8 cellular contexts compared by ENCODE assay signal in the genomic region with DNA sequence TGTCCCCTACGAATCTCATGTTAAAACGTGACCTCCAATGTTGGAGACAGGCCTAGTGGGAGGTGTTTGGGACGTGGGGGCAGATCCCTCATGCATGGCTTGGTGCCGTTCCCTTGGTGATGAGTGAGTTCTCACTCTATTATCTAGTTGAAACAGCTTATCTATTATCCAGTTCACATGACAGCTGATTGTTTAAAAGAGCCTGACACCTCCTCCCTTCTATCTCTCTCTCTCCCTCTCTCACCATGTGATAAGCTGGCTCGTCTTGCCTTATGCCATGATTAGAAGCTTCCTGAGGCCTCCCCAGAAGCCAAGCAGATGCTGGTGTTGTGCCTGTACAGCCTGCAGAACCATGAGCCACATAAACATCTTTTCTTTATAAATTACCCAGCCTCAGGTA.
"Had no signal": no experiment of that assay in that cellular context is flagged by ENCODE, and none has a peak within 500 bp of the region (broad histone marks: within the 10 kb centered on the region; RNA-seq: fewer than 3 reads in every experiment).

No MANE protein-coding gene starts in this region.

- H3K27ac Mint-ChIP-seq: GM23338, H9, IgD-negative memory B cell had no signal

- H3K4me3 ChIP-seq: GM23338 had no signal

- ATAC-seq: GM23338, HepG2 had no signal

- H3K4me3 Mint-ChIP-seq: GM23338, H9, IgD-negative memory B cell had no signal

- H3K9me3 Mint-ChIP-seq: IgD-negative memory B cell had no signal

- H3K27ac ChIP-seq: HL-60 had no signal

- H3K4me2 ChIP-seq: GM23338 had no signal

- H3K36me3 Mint-ChIP-seq: IgD-negative memory B cell had no signal

- H3K4me1 Mint-ChIP-seq: GM23338 had no signal

- DNase-seq: H9, HCEC 1CT had no signal

- FAIRE-seq: H1, H54, HepG2 had no signal

- H2AFZ ChIP-seq: GM23338 had no signal
